Comparison of ENCODE assay signal across 10 cellular contexts in the genomic region with DNA sequence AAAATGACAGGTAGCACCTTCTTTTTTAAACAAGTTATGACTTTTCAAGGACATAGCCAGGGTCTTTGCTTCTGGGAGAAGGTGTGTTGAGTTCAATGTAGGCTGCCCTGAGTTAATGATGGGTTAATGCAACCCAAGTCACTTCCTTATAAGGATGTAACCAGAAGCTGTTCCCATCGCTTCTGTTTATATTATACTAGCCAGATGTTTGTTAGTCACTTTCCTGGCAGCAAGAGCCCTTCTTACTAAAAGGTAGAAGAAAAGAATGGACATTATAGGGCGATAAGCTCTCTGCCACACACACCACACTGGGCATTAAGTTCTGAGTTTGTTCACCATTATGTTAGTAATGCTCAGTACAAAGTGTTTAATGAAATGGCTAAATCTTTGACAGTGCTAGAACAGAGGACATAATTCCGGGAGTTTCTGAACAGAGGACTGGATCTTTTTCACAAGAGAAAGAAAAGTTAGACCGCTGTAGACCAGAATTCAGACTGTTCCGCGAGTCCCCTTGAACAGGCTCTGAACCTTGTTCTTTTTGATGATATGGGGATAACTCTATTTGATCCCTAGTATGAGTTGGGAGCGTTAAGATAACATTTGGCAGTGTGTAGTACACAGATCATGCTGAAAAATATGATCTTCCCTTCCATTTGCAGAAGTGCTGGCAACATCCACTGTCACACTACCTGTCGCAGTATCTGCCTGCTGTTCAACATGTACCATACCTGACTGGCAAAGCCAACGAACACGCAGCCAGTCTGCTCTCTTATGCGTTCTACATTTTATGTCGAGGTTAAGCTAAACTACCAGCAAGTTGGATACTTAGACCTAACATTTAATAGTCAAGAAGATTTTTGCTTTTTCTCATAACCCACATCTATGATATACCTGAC. TPM values are rescaled to one million over a fixed set of nuclear protein-coding genes. Genes with fewer than 3 reads are reported as not detected.
DNase-seq lines count a peak whose midpoint lies in the region; ATAC-seq lines count a peak whose summit lies in the region.
"Had no signal": no experiment of that assay in that cellular context is flagged by ENCODE, and none has a peak within 500 bp of the region (broad histone marks: within the 10 kb centered on the region; RNA-seq: fewer than 3 reads in every experiment).

No MANE protein-coding gene starts in this region.

- no peaks in the 10 kb centered on the region for H3K9me3 Mint-ChIP-seq in activated CD4-positive, alpha-beta T cell treated with anti-CD3 and anti-CD28 coated beads, Interleukin-2, amount 10 ng/mL, durations not matched to agents 7 days and 5 days
- H3K9me3 Mint-ChIP-seq: activated T-cell treated with anti-CD3 and anti-CD28 coated beads, Interleukin-2, amount 50 U/mL, for 4 hours; stimulated activated naive CD8-positive, alpha-beta T cell treated with anti-CD3 and anti-CD28 coated beads, Interleukin-15, amount 100 ng/mL, for 72 hours had no signal

- H3K27me3 Mint-ChIP-seq in activated CD4-positive, alpha-beta T cell treated with anti-CD3 and anti-CD28 coated beads, Interleukin-2, amount 10 ng/mL, durations not matched to agents 7 days and 5 days = peaks cover 2% of the 10 kb centered on the region
- H3K27me3 Mint-ChIP-seq: stimulated activated naive CD8-positive, alpha-beta T cell treated with anti-CD3 and anti-CD28 coated beads, Interleukin-15, amount 100 ng/mL, for 72 hours had no signal

- CTCF ChIA-PET in activated CD4-positive, alpha-beta T cell treated with anti-CD3 and anti-CD28 coated beads, Interleukin-2, amount 10 ng/mL, durations not matched to agents 7 days and 5 days (lab: Charles Lee) = interaction anchor here (1.2 kb wide), 1 partner anchor 13 kb away, joined by 3 read pairs; no protein-coding TSS in a partner anchor

- H3K4me3 Mint-ChIP-seq in activated CD4-positive, alpha-beta T cell treated with anti-CD3 and anti-CD28 coated beads, Interleukin-2, amount 10 ng/mL, durations not matched to agents 7 days and 5 days = no peak overlapping the region
- H3K4me3 Mint-ChIP-seq: activated T-cell treated with anti-CD3 and anti-CD28 coated beads, Interleukin-2, amount 50 U/mL, for 4 hours; stimulated activated naive CD8-positive, alpha-beta T cell treated with anti-CD3 and anti-CD28 coated beads, Interleukin-15, amount 100 ng/mL, for 72 hours had no signal

- H3K36me3 Mint-ChIP-seq in activated CD4-positive, alpha-beta T cell treated with anti-CD3 and anti-CD28 coated beads, Interleukin-2, amount 10 ng/mL, durations not matched to agents 7 days and 5 days (ENCODE audit: low read depth) = peaks cover 10% of the 10 kb centered on the region

- DNase-seq in GM04503 (ENCODE audit: low read depth) = peak; percentile 34
- peak; percentile 79 for DNase-seq in NCI-H69 (lab: John Stamatoyannopoulos, UW)
- DNase-seq in posterior vena cava (ENCODE audit: low spot score) = peak; percentile 10
- no peak for DNase-seq in activated CD4-positive, alpha-beta T cell treated with anti-CD3 and anti-CD28 coated beads, Interleukin-2, amount 10 ng/mL, durations not matched to agents 7 days and 5 days
- DNase-seq in RPMI8226 = no peak
- no peak for DNase-seq in HUDEP-2 (lab: John Stamatoyannopoulos, UW; ENCODE audit: unreplicated experiment in 76 of 76)
- DNase-seq: activated T-cell treated with anti-CD3 and anti-CD28 coated beads, Interleukin-2, amount 50 U/mL, for 4 hours; stimulated activated naive CD8-positive, alpha-beta T cell treated with anti-CD3 and anti-CD28 coated beads, Interleukin-15, amount 100 ng/mL, for 72 hours had no signal

- POLR2A ChIA-PET in activated CD4-positive, alpha-beta T cell treated with anti-CD3 and anti-CD28 coated beads, Interleukin-2, amount 10 ng/mL, durations not matched to agents 7 days and 5 days (lab: Charles Lee) = no interaction called here

- H3K4me1 Mint-ChIP-seq in activated CD4-positive, alpha-beta T cell treated with anti-CD3 and anti-CD28 coated beads, Interleukin-2, amount 10 ng/mL, durations not matched to agents 7 days and 5 days = no peaks in the 10 kb centered on the region
- H3K4me1 Mint-ChIP-seq: stimulated activated naive CD8-positive, alpha-beta T cell treated with anti-CD3 and anti-CD28 coated beads, Interleukin-15, amount 100 ng/mL, for 72 hours had no signal

- H3K27ac Mint-ChIP-seq in activated CD4-positive, alpha-beta T cell treated with anti-CD3 and anti-CD28 coated beads, Interleukin-2, amount 10 ng/mL, durations not matched to agents 7 days and 5 days = no peak overlapping the region
- H3K27ac Mint-ChIP-seq: stimulated activated naive CD8-positive, alpha-beta T cell treated with anti-CD3 and anti-CD28 coated beads, Interleukin-15, amount 100 ng/mL, for 72 hours had no signal

- peak; percentile 36 for ATAC-seq in esophagus mucosa
- no peak for ATAC-seq in HG02642 (IDR thresholded peaks at IDR 0.05; ENCODE audit: poor library complexity, unreplicated experiment)
- ATAC-seq: activated T-cell treated with anti-CD3 and anti-CD28 coated beads, Interleukin-2, amount 50 U/mL, for 4 hours; stimulated activated naive CD8-positive, alpha-beta T cell treated with anti-CD3 and anti-CD28 coated beads, Interleukin-15, amount 100 ng/mL, for 72 hours had no signal

- intact Hi-C loops in posterior vena cava (cut with DNase I) = no loop called here

RNA-seq across cellular contexts. Expression of a gene that starts 41.0 kb away (rescaled TPM):
- 31.3 TPM for total RNA-seq in esophagus mucosa
- 100 to 1,000 TPM in 1 of 2 donors, 10 to 100 TPM in 1; 91.5 to 109 TPM for total RNA-seq in posterior vena cava
- total RNA-seq in activated CD4-positive, alpha-beta T cell treated with anti-CD3 and anti-CD28 coated beads, Interleukin-2, amount 10 ng/mL, durations not matched to agents 7 days and 5 days = 10 to 100 TPM; 73.9 to 76.9 TPM

Comparison
In these comparisons a context has a peak if more than half of its experiments do, and no peak if none do; other contexts are left out.
1. DNase-seq: peak in GM04503 (single experiment), NCI-H69 (single experiment) and posterior vena cava (single experiment); none in activated CD4-positive, alpha-beta T cell treated with anti-CD3 and anti-CD28 coated beads, Interleukin-2, amount 10 ng/mL, durations not matched to agents 7 days and 5 days (single experiment), RPMI8226 (single experiment) and HUDEP-2 (0 of 76).